In genomic region chr1:40301066-40301465, GRCh38 we compare ENCODE assay signal across 23 cellular contexts. TPM values are rescaled to one million over a fixed set of nuclear protein-coding genes. Genes with fewer than 3 reads are reported as not detected.
"Had no signal": no experiment of that assay in that cellular context is flagged by ENCODE, and none has a peak within 500 bp of the region (broad histone marks: within the 10 kb centered on the region; RNA-seq: fewer than 3 reads in every experiment).

No MANE protein-coding gene starts in this region.

- DNase-seq: KBM-7, NCI-H1092, NCI-H1105 treated with DMSO at 0.1 percent for 48 hours, NCI-H1417 treated with DMSO at 0.1 percent for 48 hours, NCI-H146, NCI-H1694 treated with DMSO at 0.1 percent for 48 hours, NCI-H1930, NCI-H2081, NCI-H2171, NCI-H226, NCI-H446, NCI-H510A, NCI-H524 treated with DMSO at 0.1 percent for 48 hours, NCI-H69, NCI-H774, SHP77, SJCRH30 had no signal

- H3K36me3 ChIP-seq: SJCRH30 had no signal

- H3K27ac ChIP-seq: HL-60, RWPE1, SJCRH30 had no signal

- H3K27me3 ChIP-seq: SJCRH30 had no signal

- H3K9me3 ChIP-seq: SJCRH30 had no signal

- FAIRE-seq: HTR-8/SVneo, RCC 7860 had no signal

- H3K4me3 ChIP-seq: SJCRH30 had no signal

RNA-seq across cellular contexts. Expression of gene COL9A2, which starts 16.0 kb away (rescaled TPM):
- total RNA-seq: LHCN-M2, MCF 10A had no signal

RNA-seq across cellular contexts. Expression of gene TMCO2, which starts 53.3 kb away (rescaled TPM):
- total RNA-seq: LHCN-M2, MCF 10A, SJCRH30 had no signal
